1 cellular context compared by ENCODE assay signal in the genomic region with DNA sequence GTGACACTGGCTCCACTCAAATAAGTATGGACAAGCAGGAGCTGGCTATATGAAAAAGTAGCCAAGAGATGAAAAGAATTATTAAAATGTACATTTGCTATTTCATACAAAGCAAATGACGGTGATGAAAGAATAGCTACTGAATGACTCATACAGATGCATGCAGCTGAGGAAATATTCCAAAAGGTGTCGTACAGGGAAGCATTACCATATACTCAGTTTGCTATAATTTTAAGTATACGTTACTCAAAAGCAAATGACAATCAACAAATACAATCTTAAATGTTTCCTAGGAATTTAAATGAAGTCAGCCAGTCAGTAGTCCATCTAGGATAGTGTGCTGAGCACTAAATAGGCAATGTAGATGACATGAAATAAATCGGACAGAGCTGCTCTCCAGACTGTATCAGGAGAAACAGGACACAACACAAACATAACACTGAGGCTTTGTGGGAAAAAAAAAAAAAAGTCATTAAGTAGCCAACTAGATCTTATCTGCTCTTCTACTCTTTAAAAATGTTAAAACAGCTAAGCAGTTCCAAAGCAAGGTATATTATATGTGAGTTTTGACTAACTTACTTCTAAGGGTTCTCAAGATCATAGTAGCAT.
TF ChIP-seq lines count a peak whose summit lies in the region.

No MANE protein-coding gene starts in this region.

TF ChIP-seq in WTC11, 78 proteins besides CTCF, POLR2A, EP300 and RAD21 (continued from another document):
- TF ChIP-seq, protein P1, sequence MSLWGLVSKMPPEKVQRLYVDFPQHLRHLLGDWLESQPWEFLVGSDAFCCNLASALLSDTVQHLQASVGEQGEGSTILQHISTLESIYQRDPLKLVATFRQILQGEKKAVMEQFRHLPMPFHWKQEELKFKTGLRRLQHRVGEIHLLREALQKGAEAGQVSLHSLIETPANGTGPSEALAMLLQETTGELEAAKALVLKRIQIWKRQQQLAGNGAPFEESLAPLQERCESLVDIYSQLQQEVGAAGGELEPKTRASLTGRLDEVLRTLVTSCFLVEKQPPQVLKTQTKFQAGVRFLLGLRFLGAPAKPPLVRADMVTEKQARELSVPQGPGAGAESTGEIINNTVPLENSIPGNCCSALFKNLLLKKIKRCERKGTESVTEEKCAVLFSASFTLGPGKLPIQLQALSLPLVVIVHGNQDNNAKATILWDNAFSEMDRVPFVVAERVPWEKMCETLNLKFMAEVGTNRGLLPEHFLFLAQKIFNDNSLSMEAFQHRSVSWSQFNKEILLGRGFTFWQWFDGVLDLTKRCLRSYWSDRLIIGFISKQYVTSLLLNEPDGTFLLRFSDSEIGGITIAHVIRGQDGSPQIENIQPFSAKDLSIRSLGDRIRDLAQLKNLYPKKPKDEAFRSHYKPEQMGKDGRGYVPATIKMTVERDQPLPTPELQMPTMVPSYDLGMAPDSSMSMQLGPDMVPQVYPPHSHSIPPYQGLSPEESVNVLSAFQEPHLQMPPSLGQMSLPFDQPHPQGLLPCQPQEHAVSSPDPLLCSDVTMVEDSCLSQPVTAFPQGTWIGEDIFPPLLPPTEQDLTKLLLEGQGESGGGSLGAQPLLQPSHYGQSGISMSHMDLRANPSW (CRISPR knock-in tag; conservative IDR thresholded peaks at IDR 0.05; ENCODE audit: low read depth), result no peak
- TF ChIP-seq ETV6 (CRISPR knock-in tag; IDR thresholded peaks at IDR 0.05) (no peak), ZNF423 (CRISPR knock-in tag; IDR thresholded peaks at IDR 0.05) (no peak), NFE2L1 (CRISPR knock-in tag; IDR thresholded peaks at IDR 0.05) (no peak)
